Comparison of ENCODE assay signal across 8 cellular contexts in genomic region chr5:180126716-180127681, GRCh38. TPM values are rescaled to one million over a fixed set of nuclear protein-coding genes. Genes with fewer than 3 reads are reported as not detected.
DNase-seq lines count a peak whose midpoint lies in the region; ATAC-seq, FAIRE-seq and TF ChIP-seq lines count a peak whose summit lies in the region.

No MANE protein-coding gene starts in this region.

- H3K4me3 ChIP-seq in OCI-LY7 (ENCODE audit: low read depth, low read length, poor library complexity, severe bottlenecking) (no peak overlapping the region), bronchial epithelial cell (ENCODE audit: low read depth, low read length) (no peak overlapping the region), stomach (peak overlapping the region in 1 of 4 donors; percentile 19)

- H3K9me2 ChIP-seq in OCI-LY7 (ENCODE audit: insufficient read depth, low read length), result no peaks in the 10 kb centered on the region

- H3K27ac ChIP-seq in OCI-LY7 (ENCODE audit: low read depth, low read length, poor library complexity, severe bottlenecking) (no peak overlapping the region), stomach (no peak overlapping the region)

- peak; percentile 89 for ATAC-seq in left lobe of liver

- intact Hi-C loops in OCI-LY7 (cut with micrococcal nuclease; ENCODE audit: unreplicated experiment) (loop anchor here (2.0 kb wide), 1 partner anchor 188 kb away; no protein-coding TSS in a partner anchor), stomach (cut with DNase I; ENCODE audit: low total_unique reads) (no loop called here)

- H3K9me3 ChIP-seq in OCI-LY7 (ENCODE audit: low read length) (no peaks in the 10 kb centered on the region), stomach (no peaks in the 10 kb centered on the region)

- BruUV-seq in OCI-LY7 (replicated peaks; lab: Mats Ljungman, UMichigan), result no TSS peak

- peak; percentile 77 for TF ChIP-seq CTCF in OCI-LY7 (conservative IDR thresholded peaks at IDR 0.05; ENCODE audit: low read length)
- TF ChIP-seq CTCF in bronchial epithelial cell (IDR thresholded peaks at IDR 0.05; ENCODE audit: insufficient read depth, low read length, severe bottlenecking), result peak; percentile 77
- peak in 5 of 7 experiments; percentile 23 to 78 (median 73) for TF ChIP-seq CTCF in stomach (IDR thresholded peaks at IDR 0.05)

- H3K4me2 ChIP-seq in OCI-LY7 (ENCODE audit: low read length), result no peak overlapping the region

- no peaks in the 10 kb centered on the region for H3K4me1 ChIP-seq in OCI-LY7 (ENCODE audit: insufficient read depth, low read length, poor library complexity, severe bottlenecking)
- peaks cover 0 to 8% (median 6%) of the 10 kb centered on the region in 4 donors for H3K4me1 ChIP-seq in stomach

- CTCF ChIA-PET in OCI-LY7 (lab: Charles Lee; ENCODE audit: unreplicated experiment), result no interaction called here

- TF ChIP-seq POLR2A in stomach (IDR thresholded peaks at IDR 0.05), result no peak

- H3K36me3 ChIP-seq in OCI-LY7 (ENCODE audit: insufficient read depth, low read length) (no peaks in the 10 kb centered on the region), bronchial epithelial cell (ENCODE audit: control insufficient read depth, insufficient read depth, low read length) (no peaks in the 10 kb centered on the region), stomach (no peaks in the 10 kb centered on the region)

- no peak overlapping the region for H2AFZ ChIP-seq in OCI-LY7 (ENCODE audit: low read length)

- no peaks in the 10 kb centered on the region for H3K79me2 ChIP-seq in OCI-LY7 (ENCODE audit: insufficient read depth, low read depth, low read length)

- 25 to 48% (median 36%) methylated on average over 17 to 59 of the region's 59 CpGs for WGBS in stomach, 5 donors

- H3K27me3 ChIP-seq in bronchial epithelial cell (ENCODE audit: control insufficient read depth, insufficient read depth, low read length) (no peaks in the 10 kb centered on the region), stomach (peaks cover 0 to 41% (median 15%) of the 10 kb centered on the region in 3 donors)

- POLR2A ChIA-PET in OCI-LY7 (lab: Charles Lee), result no interaction called here

- DNase-seq in NCI-H345 (lab: John Stamatoyannopoulos, UW) (peak; percentile 33), NCI-H345 treated with DMSO at 0.1 percent for 48 hours (lab: John Stamatoyannopoulos, UW; ENCODE audit: unreplicated experiment) (no peak), OCI-LY7 (ENCODE audit: low spot score) (peak; percentile 13), bronchial epithelial cell (ENCODE audit: low read depth) (no peak), left lobe of liver (ENCODE audit: low spot score) (peak; percentile 56), stomach (peak; percentile 39), NCI-H774 (lab: John Stamatoyannopoulos, UW) (no peak), SHP77 treated with DMSO at 0.1 percent for 48 hours (lab: John Stamatoyannopoulos, UW) (no peak)

- no peaks in the 10 kb centered on the region for H4K20me1 ChIP-seq in OCI-LY7 (ENCODE audit: insufficient read depth, low read length)

- no peak for TF ChIP-seq EP300 in stomach (IDR thresholded peaks at IDR 0.05)

- FAIRE-seq in bronchial epithelial cell (lab: Jason Lieb, UNC), result no peak

RNA-seq across cellular contexts. Expression of gene RNF130, which starts 55.4 kb away (rescaled TPM):
- 0.08 and 0.16 TPM in 2 replicates for total RNA-seq in OCI-LY7 (2014; rRNA removed; shearing (Covaris generic))
- total RNA-seq in OCI-LY7 (2022) (not detected in 2 replicates), bronchial epithelial cell (16.5 and 16.8 TPM in 2 replicates), left lobe of liver (102 TPM), stomach (10 to 100 TPM; 27.0 to 87.8 (median 73.2) TPM)
- 10 to 100 TPM; 36.9 to 47.8 (median 39.5) TPM for polyA plus RNA-seq in stomach

Comparison
In these comparisons a context has a peak if more than half of its experiments do, and no peak if none do; other contexts are left out.
1. DNase-seq: peak in NCI-H345 (single experiment), OCI-LY7 (single experiment), left lobe of liver (single experiment) and stomach (single experiment); none in NCI-H345 treated with DMSO at 0.1 percent for 48 hours (single experiment), bronchial epithelial cell (single experiment), NCI-H774 (single experiment) and SHP77 treated with DMSO at 0.1 percent for 48 hours (single experiment).
2. RNA of gene RNF130, which starts 55.4 kb away (total RNA-seq): 102 TPM in left lobe of liver (single experiment), 27.0 to 87.8 TPM in stomach and 16.5 to 16.8 TPM in bronchial epithelial cell; 0.08 to 0.16 TPM in OCI-LY7; every median in the first group is over 10 times any median in the second.
3. Peak in every context shown above with its lines, with median percentiles within 50 percentile points of each other: CTCF ChIP-seq.